ENCODE assay signal across 8 cellular contexts in genomic region chr6:13336553-13336952, GRCh38. TPM values are rescaled to one million over a fixed set of nuclear protein-coding genes. Genes with fewer than 3 reads are reported as not detected.
DNase-seq lines count a peak whose midpoint lies in the region; ATAC-seq and TF ChIP-seq lines count a peak whose summit lies in the region.

No MANE protein-coding gene starts in this region.

- H3K4me3 ChIP-seq in GM06990 (replicated peaks; ENCODE audit: low read depth, low read length), result no peak overlapping the region
- no peak overlapping the region; a peak in 1 of 4 replicates for H3K4me3 ChIP-seq in SK-N-SH (ENCODE audit: low read depth in 2 of 2, low read length in 1 of 2)
- H3K4me3 ChIP-seq in parathyroid adenoma (ENCODE audit: low read depth, low read length), result no peak overlapping the region

- DNase-seq in GM06990 (ENCODE audit: extremely low read depth, insufficient read length) (peak; percentile 34), NCI-H1092 (lab: John Stamatoyannopoulos, UW) (peak; percentile 23), SK-N-SH (peak; percentile 80), glomerular visceral epithelial cell (ENCODE audit: extremely low spot score) (peak; percentile 86), type B pancreatic cell (ENCODE audit: extremely low spot score, unreplicated experiment) (peak; percentile 88)
- peak; percentile 78 for DNase-seq in activated naive CD4-positive, alpha-beta T cell treated with anti-CD3 and anti-CD28 coated beads, Interleukin-2, amount 10 ng/mL, durations not matched to agents 7 days and 5 days

- H3K4me1 ChIP-seq in SK-N-SH (ENCODE audit: control insufficient read depth in 1 of 2, insufficient read depth in 2 of 2, low read depth in 1 of 2, low read length in 1 of 2) (peaks cover 0 to 4% of the 10 kb centered on the region in 2 experiments; a peak in 2 of 4 replicates), parathyroid adenoma (no peaks in the 10 kb centered on the region)

- CTCF ChIA-PET in SK-N-SH (lab: Yijun Ruan, JAX), result interaction anchor here (0.9 to 3.6 kb wide), 6 partner anchors 11 to 730 kb away, joined by 3 to 18 read pairs (median 4); partner anchors contain the start of gene SIRT5
- CTCF ChIA-PET in activated naive CD4-positive, alpha-beta T cell treated with anti-CD3 and anti-CD28 coated beads, Interleukin-2, amount 10 ng/mL, durations not matched to agents 7 days and 5 days (lab: Charles Lee), result interaction anchor here (0.8 to 2.3 kb wide), 11 partner anchors 8 to 288 kb away, joined by 3 to 22 read pairs (median 4); partner anchors contain the start of genes SIRT5 and TBC1D7

- H3K9ac ChIP-seq in SK-N-SH (no peak overlapping the region), parathyroid adenoma (no peak overlapping the region)

- no peaks in the 10 kb centered on the region for H3K36me3 Mint-ChIP-seq in activated naive CD4-positive, alpha-beta T cell treated with anti-CD3 and anti-CD28 coated beads, Interleukin-2, amount 10 ng/mL, durations not matched to agents 7 days and 5 days
- H3K36me3 Mint-ChIP-seq in type B pancreatic cell, result no peaks in the 10 kb centered on the region

- no peaks in the 10 kb centered on the region for H3K9me3 Mint-ChIP-seq in activated naive CD4-positive, alpha-beta T cell treated with anti-CD3 and anti-CD28 coated beads, Interleukin-2, amount 10 ng/mL, durations not matched to agents 7 days and 5 days
- H3K9me3 Mint-ChIP-seq in type B pancreatic cell, result no peaks in the 10 kb centered on the region

- no peak for TF ChIP-seq EP300 in SK-N-SH (IDR thresholded peaks at IDR 0.05; ENCODE audit: borderline replicate concordance in 1 of 2, low read depth in 1 of 2, low read length in 1 of 2)

- no peak overlapping the region for H3K4me3 Mint-ChIP-seq in activated naive CD4-positive, alpha-beta T cell treated with anti-CD3 and anti-CD28 coated beads, Interleukin-2, amount 10 ng/mL, durations not matched to agents 7 days and 5 days
- H3K4me3 Mint-ChIP-seq in type B pancreatic cell, result no peak overlapping the region

- peaks cover 10% of the 10 kb centered on the region for H3K27me3 Mint-ChIP-seq in activated naive CD4-positive, alpha-beta T cell treated with anti-CD3 and anti-CD28 coated beads, Interleukin-2, amount 10 ng/mL, durations not matched to agents 7 days and 5 days
- H3K27me3 Mint-ChIP-seq in type B pancreatic cell, result no peaks in the 10 kb centered on the region

- H3K4me2 ChIP-seq in SK-N-SH, result no peak overlapping the region
- no peak overlapping the region for H3K4me2 ChIP-seq in parathyroid adenoma (ENCODE audit: low read length)

- TF ChIP-seq CTCF in GM06990 (IDR thresholded peaks at IDR 0.05; ENCODE audit: insufficient read depth, low read length, poor library complexity, severe bottlenecking), result peak; percentile 86
- peak; percentile 91 for TF ChIP-seq CTCF in SK-N-SH (IDR thresholded peaks at IDR 0.05)
- peak; percentile 92 for TF ChIP-seq CTCF in parathyroid adenoma (IDR thresholded peaks at IDR 0.05)
- peak; percentile 93 for TF ChIP-seq CTCF in type B pancreatic cell (conservative IDR thresholded peaks at IDR 0.05)

- 36% methylated on average over 11 of the region's 11 CpGs for WGBS in SK-N-SH (ENCODE audit: low lambda C conversion rate)

- H3K27me3 ChIP-seq in GM06990 (replicated peaks; ENCODE audit: control insufficient read depth, insufficient read depth, low read length) (no peaks in the 10 kb centered on the region), SK-N-SH (ENCODE audit: insufficient read depth) (no peaks in the 10 kb centered on the region), parathyroid adenoma (ENCODE audit: control insufficient read depth, insufficient read depth, low read length) (no peaks in the 10 kb centered on the region)

- peaks cover 31% of the 10 kb centered on the region for H3K4me1 Mint-ChIP-seq in activated naive CD4-positive, alpha-beta T cell treated with anti-CD3 and anti-CD28 coated beads, Interleukin-2, amount 10 ng/mL, durations not matched to agents 7 days and 5 days
- peaks cover 11% of the 10 kb centered on the region for H3K4me1 Mint-ChIP-seq in type B pancreatic cell (ENCODE audit: unreplicated experiment)

- H3K36me3 ChIP-seq in GM06990 (ENCODE audit: control insufficient read depth, insufficient read depth, low read length) (no peaks in the 10 kb centered on the region), SK-N-SH (replicated peaks in 1 of 2; ENCODE audit: control insufficient read depth in 1 of 2, insufficient read depth in 2 of 2, low read length in 1 of 2) (no peaks in the 10 kb centered on the region), parathyroid adenoma (ENCODE audit: control insufficient read depth, insufficient read depth, low read length) (no peaks in the 10 kb centered on the region)

- no peaks in the 10 kb centered on the region for H4K20me1 ChIP-seq in SK-N-SH (ENCODE audit: insufficient read depth)

- H3K79me2 ChIP-seq in SK-N-SH (ENCODE audit: insufficient read depth), result no peaks in the 10 kb centered on the region
- no peaks in the 10 kb centered on the region for H3K79me2 ChIP-seq in parathyroid adenoma

- no peak overlapping the region for H2AFZ ChIP-seq in SK-N-SH (ENCODE audit: low read depth)
- no peak overlapping the region for H2AFZ ChIP-seq in parathyroid adenoma

- peak; percentile 99 for TF ChIP-seq RAD21 in SK-N-SH (IDR thresholded peaks at IDR 0.05; ENCODE audit: low read length)

- ATAC-seq in HG03521 (IDR thresholded peaks at IDR 0.05; ENCODE audit: unreplicated experiment), result no peak

- H3F3A ChIP-seq in SK-N-SH (replicated peaks; ENCODE audit: insufficient read depth), result no peaks in the 10 kb centered on the region

- no peaks in the 10 kb centered on the region for H3K9me2 ChIP-seq in SK-N-SH

- POLR2A ChIA-PET in SK-N-SH (lab: Yijun Ruan, JAX), result no interaction called here

- H3K27ac Mint-ChIP-seq in activated naive CD4-positive, alpha-beta T cell treated with anti-CD3 and anti-CD28 coated beads, Interleukin-2, amount 10 ng/mL, durations not matched to agents 7 days and 5 days, result no peak overlapping the region
- H3K27ac Mint-ChIP-seq in type B pancreatic cell, result no peak overlapping the region

- H3K9me3 ChIP-seq in SK-N-SH (no peaks in the 10 kb centered on the region), parathyroid adenoma (ENCODE audit: control insufficient read depth, low read length) (no peaks in the 10 kb centered on the region)

- H3K27ac ChIP-seq in SK-N-SH (ENCODE audit: low read depth in 2 of 2, low read length in 1 of 2), result no peak overlapping the region
- H3K27ac ChIP-seq in parathyroid adenoma, result no peak overlapping the region

TF ChIP-seq in SK-N-SH, 30 proteins besides CTCF, POLR2A, EP300 and RAD21:
- TF ChIP-seq MEF2A (IDR thresholded peaks at IDR 0.05; ENCODE audit: borderline replicate concordance, low read depth) (no peak), RFX5 (IDR thresholded peaks at IDR 0.05; ENCODE audit: low read length) (0 out of 2 replicates have a peak, but pooled peaks have one; percentile 35), CHD2 (IDR thresholded peaks at IDR 0.05; ENCODE audit: low read length, partially characterized antibody) (peak; percentile 26), RCOR1 (IDR thresholded peaks at IDR 0.05; ENCODE audit: low read length) (peak; percentile 50), ELF1 (IDR thresholded peaks at IDR 0.05) (no peak), SMC3 (IDR thresholded peaks at IDR 0.05; ENCODE audit: low read depth, low read length) (peak; percentile 97)
- TF ChIP-seq, protein P1, sequence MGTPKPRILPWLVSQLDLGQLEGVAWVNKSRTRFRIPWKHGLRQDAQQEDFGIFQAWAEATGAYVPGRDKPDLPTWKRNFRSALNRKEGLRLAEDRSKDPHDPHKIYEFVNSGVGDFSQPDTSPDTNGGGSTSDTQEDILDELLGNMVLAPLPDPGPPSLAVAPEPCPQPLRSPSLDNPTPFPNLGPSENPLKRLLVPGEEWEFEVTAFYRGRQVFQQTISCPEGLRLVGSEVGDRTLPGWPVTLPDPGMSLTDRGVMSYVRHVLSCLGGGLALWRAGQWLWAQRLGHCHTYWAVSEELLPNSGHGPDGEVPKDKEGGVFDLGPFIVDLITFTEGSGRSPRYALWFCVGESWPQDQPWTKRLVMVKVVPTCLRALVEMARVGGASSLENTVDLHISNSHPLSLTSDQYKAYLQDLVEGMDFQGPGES (IDR thresholded peaks at IDR 0.05; ENCODE audit: low read depth, low read length), result no peak

RNA-seq across cellular contexts. Expression of gene TBC1D7, which starts 8.2 kb away (rescaled TPM):
- polyA plus RNA-seq in SK-N-SH (2012; rRNA removed), result 25.2 and 27.5 TPM in 2 replicates
- 27.7 and 30.3 TPM in 2 replicates for polyA plus RNA-seq in SK-N-SH (2012; cell fraction: cytosol; rRNA removed)
- 22.8 and 24.5 TPM in 2 replicates for polyA plus RNA-seq in SK-N-SH (2012; cell fraction: nucleus; rRNA removed)
- total RNA-seq in type B pancreatic cell (ENCODE audit: low replicate concordance), result 26.2 and 28.7 TPM in 2 replicates

Comparison
In these comparisons a context has a peak if more than half of its experiments do, and no peak if none do; other contexts are left out.
1. DNase-seq: peak in every context shown above with its lines; median percentile 88 in type B pancreatic cell; 86 in glomerular visceral epithelial cell; 80 in SK-N-SH; 78 in activated naive CD4-positive, alpha-beta T cell treated with anti-CD3 and anti-CD28 coated beads, Interleukin-2, amount 10 ng/mL, durations not matched to agents 7 days and 5 days; 34 in GM06990; 23 in NCI-H1092.